2 cellular contexts compared by ENCODE assay signal in the genomic region with DNA sequence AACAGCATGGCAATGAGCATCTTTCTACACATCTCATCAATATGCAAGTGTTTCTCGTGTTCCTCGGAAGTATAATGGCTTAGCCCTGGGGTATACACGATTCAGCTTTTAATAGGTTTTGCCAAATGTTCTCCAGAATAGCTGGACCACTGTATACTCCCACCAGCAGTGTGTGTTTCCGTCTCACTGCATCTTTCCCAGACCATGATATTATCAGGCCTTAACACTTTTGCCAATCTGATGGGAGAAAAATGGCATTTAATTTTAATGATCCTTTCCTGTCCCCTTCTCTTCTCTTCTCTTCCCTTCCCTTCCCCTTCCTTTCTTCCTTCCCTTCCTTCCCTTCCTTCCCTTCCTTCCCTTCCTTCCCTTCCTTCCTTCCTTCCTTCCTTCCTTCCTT.
TF ChIP-seq lines count a peak whose summit lies in the region.

No MANE protein-coding gene starts in this region.

TF ChIP-seq in HepG2, 621 proteins besides CTCF, POLR2A, EP300 and RAD21:
- TF ChIP-seq ZNF414 (CRISPR knock-in tag; IDR thresholded peaks at IDR 0.05), result no peak
- TF ChIP-seq, protein P1, sequence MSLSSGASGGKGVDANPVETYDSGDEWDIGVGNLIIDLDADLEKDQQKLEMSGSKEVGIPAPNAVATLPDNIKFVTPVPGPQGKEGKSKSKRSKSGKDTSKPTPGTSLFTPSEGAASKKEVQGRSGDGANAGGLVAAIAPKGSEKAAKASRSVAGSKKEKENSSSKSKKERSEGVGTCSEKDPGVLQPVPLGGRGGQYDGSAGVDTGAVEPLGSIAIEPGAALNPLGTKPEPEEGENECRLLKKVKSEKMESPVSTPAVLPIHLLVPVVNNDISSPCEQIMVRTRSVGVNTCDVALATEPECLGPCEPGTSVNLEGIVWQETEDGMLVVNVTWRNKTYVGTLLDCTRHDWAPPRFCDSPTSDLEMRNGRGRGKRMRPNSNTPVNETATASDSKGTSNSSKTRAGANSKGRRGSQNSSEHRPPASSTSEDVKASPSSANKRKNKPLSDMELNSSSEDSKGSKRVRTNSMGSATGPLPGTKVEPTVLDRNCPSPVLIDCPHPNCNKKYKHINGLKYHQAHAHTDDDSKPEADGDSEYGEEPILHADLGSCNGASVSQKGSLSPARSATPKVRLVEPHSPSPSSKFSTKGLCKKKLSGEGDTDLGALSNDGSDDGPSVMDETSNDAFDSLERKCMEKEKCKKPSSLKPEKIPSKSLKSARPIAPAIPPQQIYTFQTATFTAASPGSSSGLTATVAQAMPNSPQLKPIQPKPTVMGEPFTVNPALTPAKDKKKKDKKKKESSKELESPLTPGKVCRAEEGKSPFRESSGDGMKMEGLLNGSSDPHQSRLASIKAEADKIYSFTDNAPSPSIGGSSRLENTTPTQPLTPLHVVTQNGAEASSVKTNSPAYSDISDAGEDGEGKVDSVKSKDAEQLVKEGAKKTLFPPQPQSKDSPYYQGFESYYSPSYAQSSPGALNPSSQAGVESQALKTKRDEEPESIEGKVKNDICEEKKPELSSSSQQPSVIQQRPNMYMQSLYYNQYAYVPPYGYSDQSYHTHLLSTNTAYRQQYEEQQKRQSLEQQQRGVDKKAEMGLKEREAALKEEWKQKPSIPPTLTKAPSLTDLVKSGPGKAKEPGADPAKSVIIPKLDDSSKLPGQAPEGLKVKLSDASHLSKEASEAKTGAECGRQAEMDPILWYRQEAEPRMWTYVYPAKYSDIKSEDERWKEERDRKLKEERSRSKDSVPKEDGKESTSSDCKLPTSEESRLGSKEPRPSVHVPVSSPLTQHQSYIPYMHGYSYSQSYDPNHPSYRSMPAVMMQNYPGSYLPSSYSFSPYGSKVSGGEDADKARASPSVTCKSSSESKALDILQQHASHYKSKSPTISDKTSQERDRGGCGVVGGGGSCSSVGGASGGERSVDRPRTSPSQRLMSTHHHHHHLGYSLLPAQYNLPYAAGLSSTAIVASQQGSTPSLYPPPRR (CRISPR knock-in tag; IDR thresholded peaks at IDR 0.05; ENCODE audit: borderline replicate concordance), result no peak
- TF ChIP-seq, protein P2, sequence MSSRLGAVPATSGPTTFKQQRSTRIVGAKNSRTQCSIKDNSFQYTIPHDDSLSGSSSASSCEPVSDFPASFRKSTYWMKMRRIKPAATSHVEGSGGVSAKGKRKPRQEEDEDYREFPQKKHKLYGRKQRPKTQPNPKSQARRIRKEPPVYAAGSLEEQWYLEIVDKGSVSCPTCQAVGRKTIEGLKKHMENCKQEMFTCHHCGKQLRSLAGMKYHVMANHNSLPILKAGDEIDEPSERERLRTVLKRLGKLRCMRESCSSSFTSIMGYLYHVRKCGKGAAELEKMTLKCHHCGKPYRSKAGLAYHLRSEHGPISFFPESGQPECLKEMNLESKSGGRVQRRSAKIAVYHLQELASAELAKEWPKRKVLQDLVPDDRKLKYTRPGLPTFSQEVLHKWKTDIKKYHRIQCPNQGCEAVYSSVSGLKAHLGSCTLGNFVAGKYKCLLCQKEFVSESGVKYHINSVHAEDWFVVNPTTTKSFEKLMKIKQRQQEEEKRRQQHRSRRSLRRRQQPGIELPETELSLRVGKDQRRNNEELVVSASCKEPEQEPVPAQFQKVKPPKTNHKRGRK (CRISPR knock-in tag; IDR thresholded peaks at IDR 0.05), result peak; percentile 34; the same call in 1 of the 2 replicates
- TF ChIP-seq, protein P3, sequence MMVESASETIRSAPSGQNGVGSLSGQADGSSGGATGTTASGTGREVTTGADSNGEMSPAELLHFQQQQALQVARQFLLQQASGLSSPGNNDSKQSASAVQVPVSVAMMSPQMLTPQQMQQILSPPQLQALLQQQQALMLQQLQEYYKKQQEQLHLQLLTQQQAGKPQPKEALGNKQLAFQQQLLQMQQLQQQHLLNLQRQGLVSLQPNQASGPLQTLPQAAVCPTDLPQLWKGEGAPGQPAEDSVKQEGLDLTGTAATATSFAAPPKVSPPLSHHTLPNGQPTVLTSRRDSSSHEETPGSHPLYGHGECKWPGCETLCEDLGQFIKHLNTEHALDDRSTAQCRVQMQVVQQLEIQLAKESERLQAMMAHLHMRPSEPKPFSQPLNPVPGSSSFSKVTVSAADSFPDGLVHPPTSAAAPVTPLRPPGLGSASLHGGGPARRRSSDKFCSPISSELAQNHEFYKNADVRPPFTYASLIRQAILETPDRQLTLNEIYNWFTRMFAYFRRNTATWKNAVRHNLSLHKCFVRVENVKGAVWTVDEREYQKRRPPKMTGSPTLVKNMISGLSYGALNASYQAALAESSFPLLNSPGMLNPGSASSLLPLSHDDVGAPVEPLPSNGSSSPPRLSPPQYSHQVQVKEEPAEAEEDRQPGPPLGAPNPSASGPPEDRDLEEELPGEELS (CRISPR knock-in tag; IDR thresholded peaks at IDR 0.05), result no peak

TF ChIP-seq in K562, 482 proteins besides CTCF, POLR2A, EP300 and RAD21:
- TF ChIP-seq RBM14 (IDR thresholded peaks at IDR 0.05; ENCODE audit: borderline replicate concordance, insufficient read depth, low read depth, low read length), result no peak
- TF ChIP-seq, protein P2 (tag; IDR thresholded peaks at IDR 0.05), result 0 out of 2 replicates have a peak, but pooled peaks have one; percentile 60
